1 cellular context compared by ENCODE assay signal in the genomic region with DNA sequence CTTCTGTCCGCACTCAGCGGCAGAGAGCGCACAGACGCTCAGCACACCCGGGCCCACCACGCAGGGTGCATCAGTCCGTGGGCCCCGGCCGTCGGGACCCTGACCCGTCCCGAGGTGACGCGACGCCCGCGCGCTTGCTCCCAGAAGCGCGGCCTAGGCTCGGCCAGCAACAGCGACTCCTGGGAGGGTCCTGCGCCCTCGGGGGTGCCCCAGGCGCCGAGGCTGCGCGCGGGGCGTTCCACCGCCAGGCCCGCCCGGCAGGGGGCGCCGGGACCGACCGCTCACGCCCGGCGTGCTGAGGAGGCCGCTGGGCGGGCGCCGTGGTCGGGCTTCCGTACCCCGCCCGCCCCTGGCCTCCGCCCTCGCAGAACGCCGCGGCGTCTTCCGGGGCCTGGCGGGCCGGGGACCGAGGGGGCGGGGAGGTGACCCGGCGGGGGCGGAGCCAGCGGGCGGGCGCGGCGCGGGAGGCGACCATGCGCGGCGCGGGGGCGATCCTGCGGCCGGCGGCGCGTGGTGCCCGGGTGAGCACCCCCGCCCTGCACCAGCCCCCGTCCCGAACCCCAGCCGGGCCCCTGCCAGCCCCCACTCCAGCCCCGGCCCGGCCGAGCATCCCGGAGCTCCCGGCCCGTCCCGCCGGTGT.
TF ChIP-seq lines count a peak whose summit lies in the region.

A gene with protein sequence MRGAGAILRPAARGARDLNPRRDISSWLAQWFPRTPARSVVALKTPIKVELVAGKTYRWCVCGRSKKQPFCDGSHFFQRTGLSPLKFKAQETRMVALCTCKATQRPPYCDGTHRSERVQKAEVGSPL (plus strand): TSS at position 456 of the 640 bp plus-strand sequence. CDS start 18 bp downstream, at position 474.

TF ChIP-seq in WTC11, 78 proteins besides CTCF, POLR2A, EP300 and RAD21 (continued from another document):
- TF ChIP-seq PRDM15 (CRISPR knock-in tag; IDR thresholded peaks at IDR 0.05) (no peak), IRF2 (CRISPR knock-in tag; IDR thresholded peaks at IDR 0.05; ENCODE audit: borderline replicate concordance, low read depth) (no peak), EMX1 (CRISPR knock-in tag; IDR thresholded peaks at IDR 0.05) (no peak; the same call in 1 of the 2 replicates), GTF2I (CRISPR knock-in tag; conservative IDR thresholded peaks at IDR 0.05) (no peak), CBFB (CRISPR knock-in tag; IDR thresholded peaks at IDR 0.05; ENCODE audit: low read depth) (no peak), ZBTB43 (CRISPR knock-in tag; IDR thresholded peaks at IDR 0.05) (no peak), MYBL2 (CRISPR knock-in tag; IDR thresholded peaks at IDR 0.05) (no peak), FOXK1 (CRISPR knock-in tag; IDR thresholded peaks at IDR 0.05) (no peak), ATF3 (CRISPR knock-in tag; conservative IDR thresholded peaks at IDR 0.05) (no peak), ZNF532 (CRISPR knock-in tag; IDR thresholded peaks at IDR 0.05; ENCODE audit: borderline replicate concordance) (no peak), ZNF219 (CRISPR knock-in tag; IDR thresholded peaks at IDR 0.05; ENCODE audit: borderline replicate concordance) (no peak), OVOL2 (CRISPR knock-in tag; IDR thresholded peaks at IDR 0.05; ENCODE audit: borderline replicate concordance) (no peak), SMAD3 (CRISPR knock-in tag; IDR thresholded peaks at IDR 0.05; ENCODE audit: borderline replicate concordance) (no peak)
- TF ChIP-seq, protein P1, sequence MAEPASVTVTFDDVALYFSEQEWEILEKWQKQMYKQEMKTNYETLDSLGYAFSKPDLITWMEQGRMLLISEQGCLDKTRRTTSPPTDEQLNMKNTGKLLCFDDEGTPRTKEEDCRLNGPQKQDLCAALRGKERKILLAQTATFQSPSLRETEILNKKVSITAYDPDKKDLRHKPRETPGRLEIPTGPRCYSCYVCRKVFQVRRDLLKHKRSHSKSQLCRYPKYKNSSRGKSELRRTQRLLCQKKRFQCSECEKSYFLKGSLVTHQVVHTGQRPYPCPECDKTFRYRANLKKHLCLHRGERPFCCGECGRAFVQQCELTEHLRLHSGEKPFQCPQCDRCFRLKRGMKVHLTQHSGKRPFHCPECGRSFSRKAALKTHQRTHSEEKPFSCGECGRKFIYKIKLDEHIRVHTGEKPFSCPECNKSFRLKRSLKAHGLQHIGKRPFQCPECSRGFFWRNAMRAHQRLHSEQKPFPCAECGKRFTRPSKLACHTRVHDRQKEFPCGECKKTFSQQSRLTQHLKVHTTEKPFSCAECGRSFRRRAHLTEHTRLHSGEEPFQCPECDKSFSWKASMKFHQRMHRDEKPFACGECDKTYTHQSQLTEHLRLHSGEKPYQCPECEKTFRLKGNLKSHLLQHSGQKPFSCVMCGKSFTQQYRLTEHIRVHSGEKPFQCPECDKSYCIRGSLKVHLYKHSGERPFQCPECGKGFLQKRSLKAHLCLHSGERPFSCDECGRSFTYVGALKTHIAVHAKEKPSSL (CRISPR knock-in tag; conservative IDR thresholded peaks at IDR 0.05) = no peak
- TF ChIP-seq, protein P2, sequence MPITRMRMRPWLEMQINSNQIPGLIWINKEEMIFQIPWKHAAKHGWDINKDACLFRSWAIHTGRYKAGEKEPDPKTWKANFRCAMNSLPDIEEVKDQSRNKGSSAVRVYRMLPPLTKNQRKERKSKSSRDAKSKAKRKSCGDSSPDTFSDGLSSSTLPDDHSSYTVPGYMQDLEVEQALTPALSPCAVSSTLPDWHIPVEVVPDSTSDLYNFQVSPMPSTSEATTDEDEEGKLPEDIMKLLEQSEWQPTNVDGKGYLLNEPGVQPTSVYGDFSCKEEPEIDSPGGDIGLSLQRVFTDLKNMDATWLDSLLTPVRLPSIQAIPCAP (CRISPR knock-in tag; IDR thresholded peaks at IDR 0.05) = no peak
TF ChIP-seq in WTC11: peak in this region for 9.
